Comparison of ENCODE assay signal across 20 cellular contexts in genomic region chr1:2593251-2593878, GRCh38. TPM values are rescaled to one million over a fixed set of nuclear protein-coding genes. Genes with fewer than 3 reads are reported as not detected.
A peak's percentile ranks its signal among the peaks of the same experiment; 100 is the strongest.
DNase-seq lines count a peak whose midpoint lies in the region; ATAC-seq, FAIRE-seq and TF ChIP-seq lines count a peak whose summit lies in the region.
"Had no signal": no experiment of that assay in that cellular context is flagged by ENCODE, and none has a peak within 500 bp of the region (broad histone marks: within the 10 kb centered on the region; RNA-seq: fewer than 3 reads in every experiment).

No MANE protein-coding gene starts in this region.

- no peak overlapping the region for H2AFZ ChIP-seq in GM12878 (ENCODE audit: control insufficient read depth, low read depth, low read length)

- H3K27me3 ChIP-seq in GM12878 (replicated peaks in 1 of 2; ENCODE audit: control insufficient read depth in 2 of 2, insufficient read depth in 2 of 2, low read length in 1 of 2): no peaks in the 10 kb centered on the region
- H3K27me3 ChIP-seq in neutrophil: peaks cover 38% of the 10 kb centered on the region
- no peaks in the 10 kb centered on the region for H3K27me3 ChIP-seq in aorta (ENCODE audit: control insufficient read depth in 1 of 2, insufficient read depth in 2 of 2, low read length in 1 of 2)
- H3K27me3 ChIP-seq: body of pancreas, thyroid gland had no signal

- H4K20me1 ChIP-seq in GM12878 (ENCODE audit: control insufficient read depth, insufficient read depth): no peaks in the 10 kb centered on the region

- CTCF ChIA-PET in GM12878 (lab: Yijun Ruan, JAX): no interaction called here

- no peak overlapping the region for H3K4me2 ChIP-seq in GM12878 (ENCODE audit: control insufficient read depth, insufficient read depth)

- H3K4me3 ChIP-seq in GM12878: no peak overlapping the region
- no peak overlapping the region for H3K4me3 ChIP-seq in neutrophil (ENCODE audit: low read depth in 1 of 2, low read length in 1 of 2)
- H3K4me3 ChIP-seq in aorta (ENCODE audit: low read length in 2 of 2): no peak overlapping the region
- H3K4me3 ChIP-seq: body of pancreas had no signal

- no peak overlapping the region for H3K4me3 Mint-ChIP-seq in natural killer cell treated with Interleukin-12 subunit alpha and Interleukin-12 subunit beta and Interleukin-15 and Interleukin-18, amount 100 ng/mL, for 72 hours
- no peak overlapping the region for H3K4me3 Mint-ChIP-seq in natural killer cell
- H3K4me3 Mint-ChIP-seq: dendritic cell treated with granulocyte-macrophage colony-stimulating factor and Interleukin-4, amounts not matched to agents 40 ng/mL and 50 ng/mL, for 4 days; nephron had no signal

- SMC1A ChIA-PET in GM12878 (lab: Charles Lee; ENCODE audit: uncharacterized antibody, unreplicated experiment): no interaction called here

- TF ChIP-seq CTCF in natural killer cell (IDR thresholded peaks at IDR 0.05) (no peak), GM12878 (IDR thresholded peaks at IDR 0.05 in 2 of 3, conservative IDR thresholded peaks at IDR 0.05 in 1 of 3; ENCODE audit: control insufficient read depth in 2 of 3, extremely low read depth in 1 of 3, insufficient read depth in 1 of 3, low read depth in 3 of 3, low read length in 3 of 3) (0 out of 6 replicates have a peak, but pooled peaks of 1 of the 3 experiments have one; percentile 6), neutrophil (IDR thresholded peaks at IDR 0.05) (no peak)

- no peak overlapping the region for H3K27ac Mint-ChIP-seq in natural killer cell treated with Interleukin-12 subunit alpha and Interleukin-12 subunit beta and Interleukin-15 and Interleukin-18, amount 100 ng/mL, for 72 hours
- H3K27ac Mint-ChIP-seq in natural killer cell: peak overlapping the region in 1 of 2 donors; percentile 62
- H3K27ac Mint-ChIP-seq: nephron had no signal

- POLR2A ChIA-PET in GM12878 (lab: Charles Lee): no interaction called here

- no peak for FAIRE-seq in GM12878 (lab: Jason Lieb, UNC)
- FAIRE-seq: TTC549 had no signal

- H3K9me3 Mint-ChIP-seq in natural killer cell treated with Interleukin-12 subunit alpha and Interleukin-12 subunit beta and Interleukin-15 and Interleukin-18, amount 100 ng/mL, for 72 hours: no peaks in the 10 kb centered on the region
- no peaks in the 10 kb centered on the region for H3K9me3 Mint-ChIP-seq in natural killer cell
- H3K9me3 Mint-ChIP-seq: activated naive CD4-positive, alpha-beta T cell treated with anti-CD3 and anti-CD28 coated beads, Interleukin-2, amount 50 U/mL, for 24 hours; dendritic cell treated with granulocyte-macrophage colony-stimulating factor and Interleukin-4, amounts not matched to agents 40 ng/mL and 50 ng/mL, for 4 days had no signal

- H3K9ac ChIP-seq in GM12878 (ENCODE audit: control insufficient read depth, insufficient read depth, low read length): no peak overlapping the region

- no peak overlapping the region for H3K27ac ChIP-seq in GM12878 (ENCODE audit: control insufficient read depth, insufficient read depth)
- peak overlapping the region; percentile 61 for H3K27ac ChIP-seq in neutrophil
- no peak overlapping the region for H3K27ac ChIP-seq in aorta (ENCODE audit: low read depth in 1 of 2, low read length in 2 of 2)
- H3K27ac ChIP-seq: psoas muscle, thyroid gland had no signal

- no peaks in the 10 kb centered on the region for H3K4me1 ChIP-seq in GM12878 (ENCODE audit: control insufficient read depth, insufficient read depth, low read length)
- peaks cover 0 to 11% of the 10 kb centered on the region in 2 experiments for H3K4me1 ChIP-seq in neutrophil (ENCODE audit: control insufficient read depth in 1 of 2, insufficient read depth in 1 of 2, low read depth in 1 of 2, low read length in 1 of 2)
- no peaks in the 10 kb centered on the region for H3K4me1 ChIP-seq in aorta (ENCODE audit: control insufficient read depth in 1 of 2, insufficient read depth in 2 of 2, low read length in 2 of 2)
- H3K4me1 ChIP-seq: psoas muscle had no signal

- no peak for TF ChIP-seq POLR2A in GM12878 (IDR thresholded peaks at IDR 0.05; ENCODE audit: low read depth, low read length)

- H3K4me1 Mint-ChIP-seq in natural killer cell treated with Interleukin-12 subunit alpha and Interleukin-12 subunit beta and Interleukin-15 and Interleukin-18, amount 100 ng/mL, for 72 hours (ENCODE audit: low read depth in 2 of 2): peaks cover 0 to 10% of the 10 kb centered on the region in 2 donors
- H3K4me1 Mint-ChIP-seq in natural killer cell: peaks cover 0 to 13% of the 10 kb centered on the region in 2 donors
- H3K4me1 Mint-ChIP-seq: activated naive CD4-positive, alpha-beta T cell treated with anti-CD3 and anti-CD28 coated beads, Interleukin-2, amount 50 U/mL, for 24 hours; nephron had no signal

- intact Hi-C loops in natural killer cell (cut with micrococcal nuclease): no loop called here
- intact Hi-C loops in GM12878 (cut with micrococcal nuclease; ENCODE audit: unreplicated experiment): no loop called here
- intact Hi-C loops in aorta (cut with DNase I): no loop called here

- DNase-seq in natural killer cell treated with Interleukin-12 subunit alpha and Interleukin-12 subunit beta and Interleukin-15 and Interleukin-18, amount 100 ng/mL, for 72 hours (ENCODE audit: low spot score): peak; percentile 44
- DNase-seq in natural killer cell: no peak
- DNase-seq in GM12878 (ENCODE audit: low read depth, low spot score): no peak
- DNase-seq in aorta: peak; percentile 44 to 74
- DNase-seq in occipital lobe (lab: John Stamatoyannopoulos, UW): no peak
- DNase-seq: activated CD4-positive, alpha-beta T cell treated with anti-CD3 and anti-CD28 coated beads for 48 hours; activated CD8-positive, alpha-beta memory T cell treated with anti-CD3 and anti-CD28 coated beads, Interleukin-2, amount 50 U/mL, for 48 hours; mesenchymal stem cell; NCI-H510A; NK-92 treated with Interleukin-12 subunit alpha and Interleukin-12 subunit beta, amount 100 ng/mL, for 24 hours had no signal

- in situ Hi-C loops in GM12878 (cut with MboI): no loop called here

- H3K36me3 Mint-ChIP-seq in natural killer cell treated with Interleukin-12 subunit alpha and Interleukin-12 subunit beta and Interleukin-15 and Interleukin-18, amount 100 ng/mL, for 72 hours: no peaks in the 10 kb centered on the region
- no peaks in the 10 kb centered on the region for H3K36me3 Mint-ChIP-seq in natural killer cell
- H3K36me3 Mint-ChIP-seq: activated naive CD4-positive, alpha-beta T cell treated with anti-CD3 and anti-CD28 coated beads, Interleukin-2, amount 50 U/mL, for 24 hours had no signal

- no peak for TF ChIP-seq RAD21 in GM12878 (IDR thresholded peaks at IDR 0.05; ENCODE audit: insufficient read depth, low read depth, low read length)

- no peak for TF ChIP-seq EP300 in GM12878 (IDR thresholded peaks at IDR 0.05; ENCODE audit: borderline replicate concordance in 1 of 2, control insufficient read depth in 1 of 2, low read depth in 2 of 2, low read length in 2 of 2)

- RAD21 ChIA-PET in GM12878 (lab: Charles Lee; ENCODE audit: unreplicated experiment): no interaction called here

- no peaks in the 10 kb centered on the region for H3K79me2 ChIP-seq in GM12878 (ENCODE audit: control insufficient read depth, insufficient read depth, low read length)

- no TSS peak for BruUV-seq in GM12878 (replicated peaks; lab: Mats Ljungman, UMichigan)

- no peaks in the 10 kb centered on the region for H3K27me3 Mint-ChIP-seq in natural killer cell treated with Interleukin-12 subunit alpha and Interleukin-12 subunit beta and Interleukin-15 and Interleukin-18, amount 100 ng/mL, for 72 hours
- H3K27me3 Mint-ChIP-seq in natural killer cell (ENCODE audit: low read depth in 2 of 2): peaks cover 3 to 4% of the 10 kb centered on the region in 2 donors
- H3K27me3 Mint-ChIP-seq: activated naive CD4-positive, alpha-beta T cell treated with anti-CD3 and anti-CD28 coated beads, Interleukin-2, amount 50 U/mL, for 24 hours had no signal

- H3K9me3 ChIP-seq in GM12878 (replicated peaks; ENCODE audit: control insufficient read depth, insufficient read depth, low read length) (no peaks in the 10 kb centered on the region), neutrophil (no peaks in the 10 kb centered on the region), aorta (ENCODE audit: control insufficient read depth, low read length) (no peaks in the 10 kb centered on the region)
- H3K9me3 ChIP-seq: body of pancreas, psoas muscle, thyroid gland had no signal

- no peaks in the 10 kb centered on the region for H3K36me3 ChIP-seq in GM12878 (ENCODE audit: control insufficient read depth in 2 of 2, insufficient read depth in 2 of 2, low read length in 1 of 2)
- H3K36me3 ChIP-seq in neutrophil: no peaks in the 10 kb centered on the region
- H3K36me3 ChIP-seq in aorta (ENCODE audit: control insufficient read depth in 1 of 2, insufficient read depth in 2 of 2, low read length in 1 of 2): no peaks in the 10 kb centered on the region
- H3K36me3 ChIP-seq: thyroid gland had no signal

- 34% methylated on average over 26 of the region's 26 CpGs for WGBS in GM12878 (ENCODE audit: insufficient coverage, insufficient replicate concordance, low lambda C conversion rate, missing lambda C conversion rate)
- 67 to 71% methylated on average over 26 of the region's 26 CpGs for WGBS in aorta, 2 donors

- ATAC-seq in natural killer cell treated with Interleukin-12 subunit alpha and Interleukin-12 subunit beta and Interleukin-15 and Interleukin-18, amount 100 ng/mL, for 72 hours: no peak
- ATAC-seq in natural killer cell (no peak), GM12878 (no peak), aorta (ENCODE audit: low FRiP score) (no peak), HG03432 (IDR thresholded peaks at IDR 0.05; ENCODE audit: unreplicated experiment) (no peak), HG02588 (IDR thresholded peaks at IDR 0.05; ENCODE audit: unreplicated experiment) (no peak)

RNA-seq across cellular contexts. Expression of gene PRXL2B, which starts 6.8 kb away (rescaled TPM):
- 10 to 100 TPM in 1 of 2 donors, 1 to 10 TPM in 1; 9.1 to 18.5 TPM for total RNA-seq in natural killer cell treated with Interleukin-12 subunit alpha and Interleukin-12 subunit beta and Interleukin-15 and Interleukin-18, amount 100 ng/mL, for 72 hours
- 10 to 100 TPM; 11.3 to 15.1 (median 11.6) TPM for total RNA-seq in natural killer cell
- 6.1 and 6.2 TPM in 2 replicates for total RNA-seq in GM12878 (2013; cell fraction: nucleolus; rRNA removed)
- total RNA-seq in GM12878 (2014; rRNA removed): 4.2 TPM in 2 replicates
- 1.8 and 1.9 TPM in 2 replicates for total RNA-seq in GM12878 (2014; rRNA removed; fragmentation: Illumina TruSeq; extraction: Trizol)
- total RNA-seq in GM12878 (2021): 5.6 and 7.6 TPM in 2 replicates
- 2.4 TPM for polyA plus RNA-seq in GM12878 (2011; ENCODE audit: low read depth)
- 3.1 and 5.0 TPM in 2 replicates for polyA plus RNA-seq in GM12878 (2011; rRNA removed)
- polyA plus RNA-seq in GM12878 (2011; cell fraction: cytosol; rRNA removed): 8.8 and 10.6 TPM in 2 replicates
- polyA plus RNA-seq in GM12878 (2011; cell fraction: nucleus; rRNA removed): 19.6 and 22.7 TPM in 2 replicates
- 7.7 and 7.9 TPM in 2 replicates for polyA plus RNA-seq in GM12878 (2012)
- 1.3 and 2.7 TPM in 2 replicates for polyA plus RNA-seq in GM12878 (2014; fragmentation: Illumina TruSeq; extraction: Trizol)
- under 1 TPM; 0.44 to 0.53 TPM for polyA plus RNA-seq in GM12878 (2014; fragmentation: Nextera tagmentation; extraction: Ambion mirVana)
- 5.5 and 6.8 TPM in 2 replicates for polyA plus RNA-seq in GM12878 (2014; rRNA removed)
- polyA plus RNA-seq in GM12878 (2016; fragmentation: Nextera tagmentation; extraction: Ambion mirVana): 1 to 10 TPM; 3.8 to 4.8 TPM
- polyA minus RNA-seq in GM12878 (2011; rRNA and poly(A)+ RNA removed): 1.1 and 5.2 TPM in 2 replicates
- polyA minus RNA-seq in GM12878 (2011; cell fraction: cytosol; rRNA and poly(A)+ RNA removed): 1.6 and 2.6 TPM in 2 replicates
- 3.0 and 3.5 TPM in 2 replicates for polyA minus RNA-seq in GM12878 (2011; cell fraction: nucleus; rRNA and poly(A)+ RNA removed)
- total RNA-seq in aorta: 10 to 100 TPM in 1 of 2 donors, 1 to 10 TPM in 1; 7.1 to 15.1 TPM
- 1 to 10 TPM; 6.4 to 7.8 TPM for polyA plus RNA-seq in aorta
- 11.9 TPM for total RNA-seq in occipital lobe

RNA-seq across cellular contexts. Expression of gene TNFRSF14, which starts 37.2 kb away (rescaled TPM):
- total RNA-seq in natural killer cell treated with Interleukin-12 subunit alpha and Interleukin-12 subunit beta and Interleukin-15 and Interleukin-18, amount 100 ng/mL, for 72 hours: 100 to 1,000 TPM in 1 of 2 donors, 10 to 100 TPM in 1; 93.2 to 118 TPM
- total RNA-seq in natural killer cell: 100 to 1,000 TPM; 228 to 266 (median 262) TPM
- total RNA-seq in GM12878 (2013; cell fraction: nucleolus; rRNA removed): 315 and 380 TPM in 2 replicates
- total RNA-seq in GM12878 (2014; rRNA removed): 53.6 and 61.1 TPM in 2 replicates
- total RNA-seq in GM12878 (2014; rRNA removed; fragmentation: Illumina TruSeq; extraction: Trizol): 20.0 and 23.0 TPM in 2 replicates
- total RNA-seq in GM12878 (2021): 76.2 and 79.1 TPM in 2 replicates
- 42.6 TPM for polyA plus RNA-seq in GM12878 (2011; ENCODE audit: low read depth)
- 30.5 and 69.6 TPM in 2 replicates for polyA plus RNA-seq in GM12878 (2011; rRNA removed)
- 85.6 and 116 TPM in 2 replicates for polyA plus RNA-seq in GM12878 (2011; cell fraction: cytosol; rRNA removed)
- 998 and 1,152 TPM in 2 replicates for polyA plus RNA-seq in GM12878 (2011; cell fraction: nucleus; rRNA removed)
- 120 and 163 TPM in 2 replicates for polyA plus RNA-seq in GM12878 (2012)
- polyA plus RNA-seq in GM12878 (2014; fragmentation: Illumina TruSeq; extraction: Trizol): 4.8 and 19.2 TPM in 2 replicates
- polyA plus RNA-seq in GM12878 (2014; fragmentation: Nextera tagmentation; extraction: Ambion mirVana): 1 to 10 TPM in 1 of 2 experiments, under 1 TPM in 1; 0.43 to 2.9 TPM
- 113 and 114 TPM in 2 replicates for polyA plus RNA-seq in GM12878 (2014; rRNA removed)
- 10 to 100 TPM; 36.2 to 46.7 TPM for polyA plus RNA-seq in GM12878 (2016; fragmentation: Nextera tagmentation; extraction: Ambion mirVana)
- 22.7 and 47.3 TPM in 2 replicates for polyA minus RNA-seq in GM12878 (2011; rRNA and poly(A)+ RNA removed)
- polyA minus RNA-seq in GM12878 (2011; cell fraction: cytosol; rRNA and poly(A)+ RNA removed): 17.1 and 28.0 TPM in 2 replicates
- 91.9 and 124 TPM in 2 replicates for polyA minus RNA-seq in GM12878 (2011; cell fraction: nucleus; rRNA and poly(A)+ RNA removed)
- 10 to 100 TPM; 33.9 to 89.1 TPM for total RNA-seq in aorta
- 100 to 1,000 TPM in 1 of 2 donors, 10 to 100 TPM in 1; 55.7 to 137 TPM for polyA plus RNA-seq in aorta
- total RNA-seq in occipital lobe: 2.0 TPM

RNA-seq across cellular contexts. Expression of gene MMEL1, which starts 39.5 kb away (rescaled TPM):
- total RNA-seq in natural killer cell treated with Interleukin-12 subunit alpha and Interleukin-12 subunit beta and Interleukin-15 and Interleukin-18, amount 100 ng/mL, for 72 hours: under 1 TPM in 1 of 2 donors, not detected in 1; 0.81 TPM
- total RNA-seq in natural killer cell: 1 to 10 TPM in 2 of 3 donors, not detected in 1; 1.3 to 2.0 TPM
- total RNA-seq in GM12878 (2013; cell fraction: nucleolus; rRNA removed): not detected in 2 replicates
- total RNA-seq in GM12878 (2014; rRNA removed): not detected in 2 replicates
- not detected in 2 replicates for total RNA-seq in GM12878 (2014; rRNA removed; fragmentation: Illumina TruSeq; extraction: Trizol)
- not detected in 2 replicates for total RNA-seq in GM12878 (2021)
- not detected for polyA plus RNA-seq in GM12878 (2011; ENCODE audit: low read depth)
- 0.11 and 0.13 TPM in 2 replicates for polyA plus RNA-seq in GM12878 (2011; rRNA removed)
- polyA plus RNA-seq in GM12878 (2011; cell fraction: cytosol; rRNA removed): 0.03 and 0.18 TPM in 2 replicates
- polyA plus RNA-seq in GM12878 (2011; cell fraction: nucleus; rRNA removed): 0.16 and 0.72 TPM in 2 replicates
- not detected in 2 replicates for polyA plus RNA-seq in GM12878 (2012)
- polyA plus RNA-seq in GM12878 (2014; fragmentation: Illumina TruSeq; extraction: Trizol): not detected in 2 replicates
- not detected for polyA plus RNA-seq in GM12878 (2014; fragmentation: Nextera tagmentation; extraction: Ambion mirVana)
- not detected in 2 replicates for polyA plus RNA-seq in GM12878 (2014; rRNA removed)
- polyA plus RNA-seq in GM12878 (2016; fragmentation: Nextera tagmentation; extraction: Ambion mirVana): not detected
- not detected in 2 replicates for polyA minus RNA-seq in GM12878 (2011; rRNA and poly(A)+ RNA removed)
- polyA minus RNA-seq in GM12878 (2011; cell fraction: cytosol; rRNA and poly(A)+ RNA removed): not detected in 2 replicates
- not detected in 2 replicates for polyA minus RNA-seq in GM12878 (2011; cell fraction: nucleus; rRNA and poly(A)+ RNA removed)
- 1 to 10 TPM in 1 of 2 donors, under 1 TPM in 1; 0.94 to 2.4 TPM for total RNA-seq in aorta
- polyA plus RNA-seq in aorta: 1 to 10 TPM in 1 of 2 donors, under 1 TPM in 1; 0.63 to 1.8 TPM
- total RNA-seq in occipital lobe: 3.7 TPM
- total RNA-seq: body of pancreas had no signal

Comparison
In these comparisons a context has a peak if more than half of its experiments do, and no peak if none do; other contexts are left out.
1. DNase-seq: peak in natural killer cell treated with Interleukin-12 subunit alpha and Interleukin-12 subunit beta and Interleukin-15 and Interleukin-18, amount 100 ng/mL, for 72 hours (single experiment) and aorta (2 of 2); none in natural killer cell (single experiment), GM12878 (single experiment) and occipital lobe (single experiment).